ENCODE assay signal across 8 cellular contexts in genomic region chr12:69007166-69007857, GRCh38.
DNase-seq lines count a peak whose midpoint lies in the region; ATAC-seq and TF ChIP-seq lines count a peak whose summit lies in the region.

No MANE protein-coding gene starts in this region.

- no peaks in the 10 kb centered on the region for H3K27me3 ChIP-seq in thoracic aorta (replicated peaks; ENCODE audit: insufficient read depth)

- no peak overlapping the region for H3K27ac ChIP-seq in thoracic aorta

- POLR2A ChIA-PET in WTC11 (lab: Charles Lee): no interaction called here

- peak overlapping the region; percentile 63 for H3K27ac Mint-ChIP-seq in WTC11

- H3K4me3 ChIP-seq in thoracic aorta: peak overlapping the region; percentile 31

- no peaks in the 10 kb centered on the region for H3K36me3 ChIP-seq in thoracic aorta

- peaks cover 0 to 14% of the 10 kb centered on the region in 2 donors for H3K4me1 ChIP-seq in thoracic aorta (ENCODE audit: control insufficient read depth in 1 of 2, low read depth in 2 of 2)

- ATAC-seq in WTC11 (peak; percentile 93), thoracic aorta (ENCODE audit: insufficient number of reproducible peaks, low FRiP score, low read depth) (no peak), GM19324 (IDR thresholded peaks at IDR 0.05; ENCODE audit: low FRiP score, unreplicated experiment) (no peak), HG03045 (IDR thresholded peaks at IDR 0.05; ENCODE audit: unreplicated experiment) (no peak)

- DNase-seq in DMS153 treated with DMSO at 0.1 percent for 48 hours (lab: John Stamatoyannopoulos, UW; ENCODE audit: unreplicated experiment) (peak; percentile 35), NCI-H1105 (lab: John Stamatoyannopoulos, UW) (peak; percentile 63), WTC11 (ENCODE audit: low spot score) (no peak), iPS-NIHi7 (ENCODE audit: extremely low spot score) (peak; percentile 41), thoracic aorta (ENCODE audit: low spot score) (no peak), HPDE6-E6E7 (ENCODE audit: extremely low spot score) (no peak)

- CTCF ChIA-PET in WTC11 (lab: Charles Lee): interaction anchor here (1.4 to 1.9 kb wide), 2 partner anchors 63 to 150 kb away, joined by 6 read pairs; no protein-coding TSS in a partner anchor

- peaks cover 41% of the 10 kb centered on the region for H3K27me3 Mint-ChIP-seq in WTC11 (ENCODE audit: low read depth)

- peak overlapping the region; percentile 17; the same call in 1 of the 2 replicates for H3K4me3 Mint-ChIP-seq in WTC11

- peaks cover 25% of the 10 kb centered on the region for H3K4me1 Mint-ChIP-seq in WTC11

- peaks cover 18% of the 10 kb centered on the region for H3K9me3 Mint-ChIP-seq in WTC11

- TF ChIP-seq CTCF in WTC11 (IDR thresholded peaks at IDR 0.05): no peak
- no peak for TF ChIP-seq CTCF in thoracic aorta (IDR thresholded peaks at IDR 0.05)

- H3K36me3 Mint-ChIP-seq in WTC11: no peaks in the 10 kb centered on the region

- H3K9me3 ChIP-seq in thoracic aorta: no peaks in the 10 kb centered on the region

TF ChIP-seq in WTC11, 78 proteins besides CTCF, POLR2A, EP300 and RAD21:
- TF ChIP-seq TEAD4 (CRISPR knock-in tag; IDR thresholded peaks at IDR 0.05) (no peak), TEAD1 (CRISPR knock-in tag; IDR thresholded peaks at IDR 0.05) (0 out of 2 replicates have a peak, but pooled peaks have one; percentile 15), ZNF423 (CRISPR knock-in tag; IDR thresholded peaks at IDR 0.05) (peak; percentile 88)
TF ChIP-seq in WTC11: peak in this region for 2.

Comparison
In these comparisons a context has a peak if more than half of its experiments do, and no peak if none do; other contexts are left out.
1. DNase-seq: peak in DMS153 treated with DMSO at 0.1 percent for 48 hours (single experiment), NCI-H1105 (single experiment) and iPS-NIHi7 (single experiment); none in WTC11 (single experiment), thoracic aorta (single experiment) and HPDE6-E6E7 (single experiment).